11 cellular contexts compared by ENCODE assay signal in genomic region chrY:12809034-12809433, GRCh38.
A peak's percentile ranks its signal among the peaks of the same experiment; 100 is the strongest.
DNase-seq lines count a peak whose midpoint lies in the region; ATAC-seq, FAIRE-seq and TF ChIP-seq lines count a peak whose summit lies in the region.
"Had no signal": no experiment of that assay in that cellular context is flagged by ENCODE, and none has a peak within 500 bp of the region (broad histone marks: within the 10 kb centered on the region; RNA-seq: fewer than 3 reads in every experiment).

No MANE protein-coding gene starts in this region.

- H3K79me2 ChIP-seq in HepG2 (ENCODE audit: insufficient read depth, low read length) = no peaks in the 10 kb centered on the region

- TF ChIP-seq EP300 in HepG2 (IDR thresholded peaks at IDR 0.05; ENCODE audit: low read depth in 2 of 2, low read length in 2 of 2) (no peak), HepG2 (CRISPR knock-in tag; IDR thresholded peaks at IDR 0.05; ENCODE audit: borderline replicate concordance) (no peak)

- peak; percentile 26 for FAIRE-seq in HepG2 (lab: Jason Lieb, UNC)

- H3K27ac Mint-ChIP-seq in immature natural killer cell = no peak overlapping the region

- H3K27me3 Mint-ChIP-seq in immature natural killer cell (ENCODE audit: low read depth in 3 of 3) = no peaks in the 10 kb centered on the region

- TF ChIP-seq POLR2A in HepG2 (IDR thresholded peaks at IDR 0.05; ENCODE audit: insufficient read depth in 1 of 2, low read depth in 2 of 2, low read length in 2 of 2) = no peak
- no peak for TF ChIP-seq POLR2A in right lobe of liver (IDR thresholded peaks at IDR 0.05)

- H3K4me3 ChIP-seq in HepG2 (replicated peaks in 1 of 3; ENCODE audit: insufficient read depth in 1 of 3, low read depth in 2 of 3, low read length in 3 of 3) = no peak overlapping the region
- no peak overlapping the region for H3K4me3 ChIP-seq in right lobe of liver
- H3K4me3 ChIP-seq in coronary artery = no peak overlapping the region

- H3K36me3 ChIP-seq in HepG2 (replicated peaks in 1 of 2; ENCODE audit: control insufficient read depth in 1 of 2, insufficient read depth in 2 of 2, low read length in 2 of 2) (peaks cover 0 to 5% of the 10 kb centered on the region in 2 experiments; a peak in 1 of 5 replicates), right lobe of liver (no peaks in the 10 kb centered on the region)

- no peak for TF ChIP-seq RAD21 in HepG2 (CRISPR knock-in tag; IDR thresholded peaks at IDR 0.05)

- no TSS peak for BruUV-seq in HepG2 (replicated peaks; lab: Mats Ljungman, UMichigan)

- H3K4me3 Mint-ChIP-seq in immature natural killer cell = no peak overlapping the region

- ATAC-seq in HepG2 (peak; percentile 41; the same call in 2 of the 3 replicates), right lobe of liver (no peak), GM19023 (IDR thresholded peaks at IDR 0.05; ENCODE audit: unreplicated experiment) (no peak)

- CTCF ChIA-PET in HepG2 (lab: Yijun Ruan, JAX; ENCODE audit: low intra/inter-chr PET ratio, low total read pairs) = no interaction called here

- H3K4me1 Mint-ChIP-seq in immature natural killer cell = no peaks in the 10 kb centered on the region

- in situ Hi-C loops in HepG2 (cut with HindIII; ENCODE audit: extremely low pct_ligation_motif_present, low pct_unique_long_range_greater_than_20kb) = no loop called here

- intact Hi-C loops in HepG2 (cut with micrococcal nuclease; ENCODE audit: unreplicated experiment) = loop anchor here (5.0 kb wide), 1 partner anchor 332 kb away; no protein-coding TSS in a partner anchor
- intact Hi-C loops in right lobe of liver (cut with DNase I) = no loop called here

- whole genome bisulfite sequencing in HepG2 (ENCODE audit: low lambda C conversion rate) = 90% methylated on average over 3 of the region's 3 CpGs
- WGBS in right lobe of liver (ENCODE audit: insufficient coverage, low coverage, low lambda C conversion rate, missing lambda C conversion rate) = no CpG with 5 or more reads among the region's 3 CpGs

- no peak overlapping the region for H3K9ac ChIP-seq in HepG2 (ENCODE audit: insufficient read depth, low read depth, low read length)

- 0 out of 2 replicates have a peak, but pooled peaks have one; percentile 29 for TF ChIP-seq CTCF in HepG2 (CRISPR knock-in tag; IDR thresholded peaks at IDR 0.05)
- no peak for TF ChIP-seq CTCF in right lobe of liver (IDR thresholded peaks at IDR 0.05)
- TF ChIP-seq CTCF in coronary artery (IDR thresholded peaks at IDR 0.05) = no peak

- H3K27me3 ChIP-seq in HepG2 (ENCODE audit: control insufficient read depth in 1 of 2, insufficient read depth in 2 of 2, low read length in 2 of 2) (no peaks in the 10 kb centered on the region), right lobe of liver (no peaks in the 10 kb centered on the region)

- DNase-seq in HepG2 (ENCODE audit: low spot score) = peak; percentile 13
- DNase-seq in right lobe of liver = no peak
- peak; percentile 4 for DNase-seq in NCI-H460 (ENCODE audit: extremely low read depth, low read depth)
- DNase-seq in fibroblast of peridontal ligament (ENCODE audit: extremely low read depth) = peak; percentile 49
- no peak for DNase-seq in NCI-H82 treated with DMSO at 0.1 percent for 48 hours (lab: John Stamatoyannopoulos, UW; ENCODE audit: unreplicated experiment)
- no peak for DNase-seq in coronary artery (ENCODE audit: low spot score)
- DNase-seq in immature natural killer cell = no peak
- DNase-seq: NCI-H1105 treated with DMSO at 0.1 percent for 48 hours, substantia nigra had no signal

- H3K9me3 Mint-ChIP-seq in immature natural killer cell = no peaks in the 10 kb centered on the region

- no peak overlapping the region for H3K4me2 ChIP-seq in HepG2 (ENCODE audit: low read depth, low read length)

- H3K4me1 ChIP-seq in HepG2 (ENCODE audit: insufficient read depth, low read length) (peaks cover 13% of the 10 kb centered on the region; the same call in 1 of the 2 replicates), right lobe of liver (no peaks in the 10 kb centered on the region)

- no peaks in the 10 kb centered on the region for H3K36me3 Mint-ChIP-seq in immature natural killer cell

- H3K9me3 ChIP-seq in HepG2 (ENCODE audit: low read length) (no peaks in the 10 kb centered on the region), right lobe of liver (no peaks in the 10 kb centered on the region)

- H3K27ac ChIP-seq in HepG2 (ENCODE audit: extremely low read length, insufficient read depth, low read length) (no peak overlapping the region), right lobe of liver (no peak overlapping the region), coronary artery (no peak overlapping the region)
- H3K27ac ChIP-seq: HL-60 had no signal

- H4K20me1 ChIP-seq in HepG2 (ENCODE audit: insufficient read depth, low read length) = no peaks in the 10 kb centered on the region

- POLR2A ChIA-PET in HepG2 (lab: Yijun Ruan, JAX) = no interaction called here

- H2AFZ ChIP-seq in HepG2 (ENCODE audit: low read length) = no peak overlapping the region

TF ChIP-seq in HepG2, 621 proteins besides CTCF, POLR2A, EP300 and RAD21:
- TF ChIP-seq ONECUT2 (CRISPR knock-in tag; IDR thresholded peaks at IDR 0.05) = no peak
- peak; percentile 51 for TF ChIP-seq STAG1 (CRISPR knock-in tag; IDR thresholded peaks at IDR 0.05)

Comparison
In these comparisons a context has a peak if more than half of its experiments do, and no peak if none do; other contexts are left out.
1. DNase-seq: peak in HepG2 (single experiment), NCI-H460 (single experiment) and fibroblast of peridontal ligament (single experiment); none in right lobe of liver (0 of 3), NCI-H82 treated with DMSO at 0.1 percent for 48 hours (single experiment), coronary artery (single experiment) and immature natural killer cell (0 of 3).